Comparison of ENCODE assay signal across 1 cellular context in the genomic region with DNA sequence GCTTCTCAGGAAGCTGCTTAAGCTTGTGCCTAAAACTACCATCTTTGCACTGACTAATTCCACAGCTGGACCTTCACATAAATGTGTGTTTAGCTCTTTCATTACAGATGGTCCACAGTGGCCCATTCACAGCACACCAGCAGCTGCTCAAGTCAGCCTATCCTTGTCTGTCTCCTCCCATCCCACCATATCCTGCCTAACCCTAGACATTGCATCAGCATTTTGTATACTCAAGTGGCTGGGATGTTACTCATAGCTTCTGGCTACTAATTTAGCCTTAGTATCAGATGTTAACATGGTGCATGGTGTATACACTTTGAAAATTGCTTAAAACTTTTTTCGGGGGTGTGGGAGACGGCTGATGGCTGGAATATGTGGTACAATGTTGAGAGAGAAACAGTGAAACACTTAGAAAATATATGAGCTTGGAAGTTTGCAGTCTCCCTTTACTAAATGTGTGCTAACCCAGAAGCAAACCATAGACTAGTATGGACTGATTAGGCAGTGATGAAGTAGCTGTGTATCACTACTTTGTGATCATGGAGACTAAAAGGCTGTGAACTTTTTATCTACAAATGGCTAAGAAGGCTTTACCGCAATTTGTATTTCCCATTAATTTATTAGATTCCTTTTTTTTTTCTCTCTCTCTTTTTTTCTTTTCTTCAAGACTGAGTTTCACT.
TF ChIP-seq lines count a peak whose summit lies in the region.

No MANE protein-coding gene starts in this region.

TF ChIP-seq in HCT116, 20 proteins besides CTCF, POLR2A, EP300 and RAD21 (continued from another document):
- TF ChIP-seq, protein P1, sequence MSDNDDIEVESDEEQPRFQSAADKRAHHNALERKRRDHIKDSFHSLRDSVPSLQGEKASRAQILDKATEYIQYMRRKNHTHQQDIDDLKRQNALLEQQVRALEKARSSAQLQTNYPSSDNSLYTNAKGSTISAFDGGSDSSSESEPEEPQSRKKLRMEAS (IDR thresholded peaks at IDR 0.05): no peak
- peak; percentile 62 for TF ChIP-seq CEBPB (IDR thresholded peaks at IDR 0.05; ENCODE audit: low read depth)
- 0 out of 2 replicates have a peak, but pooled peaks have one; percentile 10 for TF ChIP-seq FOSL1 (IDR thresholded peaks at IDR 0.05; ENCODE audit: low read depth)
